11 cellular contexts compared by ENCODE assay signal in genomic region chrX:374566-374965, GRCh38. TPM values are rescaled to one million over a fixed set of nuclear protein-coding genes. Genes with fewer than 3 reads are reported as not detected.
A peak's percentile ranks its signal among the peaks of the same experiment; 100 is the strongest.
DNase-seq lines count a peak whose midpoint lies in the region; ATAC-seq, FAIRE-seq and TF ChIP-seq lines count a peak whose summit lies in the region.
"Had no signal": no experiment of that assay in that cellular context is flagged by ENCODE, and none has a peak within 500 bp of the region (broad histone marks: within the 10 kb centered on the region; RNA-seq: fewer than 3 reads in every experiment).

No MANE protein-coding gene starts in this region.

- POLR2A ChIA-PET in activated CD8-positive, alpha-beta T cell treated with anti-CD3 and anti-CD28 coated beads for 36 hours (lab: Charles Lee) = no interaction called here

- no peak for FAIRE-seq in kidney (lab: Jason Lieb, UNC)

- CTCF ChIA-PET in activated CD8-positive, alpha-beta memory T cell treated with anti-CD3 and anti-CD28 coated beads, Interleukin-2, amount 10 ng/mL, durations not matched to agents 7 days and 5 days (lab: Charles Lee) = no interaction called here
- CTCF ChIA-PET in activated CD8-positive, alpha-beta T cell treated with anti-CD3 and anti-CD28 coated beads for 36 hours (lab: Charles Lee) = no interaction called here

- no peaks in the 10 kb centered on the region for H3K36me3 Mint-ChIP-seq in activated CD8-positive, alpha-beta memory T cell treated with anti-CD3 and anti-CD28 coated beads, Interleukin-2, amount 10 ng/mL, durations not matched to agents 7 days and 5 days
- peaks cover 12% of the 10 kb centered on the region for H3K36me3 Mint-ChIP-seq in activated CD8-positive, alpha-beta T cell treated with anti-CD3 and anti-CD28 coated beads for 36 hours (ENCODE audit: low read depth)

- intact Hi-C loops in activated CD8-positive, alpha-beta T cell treated with anti-CD3 and anti-CD28 coated beads for 36 hours (cut with micrococcal nuclease) = no loop called here
- intact Hi-C loops in kidney (cut with DNase I) = no loop called here

- TF ChIP-seq CTCF in activated CD8-positive, alpha-beta T cell treated with anti-CD3 and anti-CD28 coated beads for 36 hours (IDR thresholded peaks at IDR 0.05) = no peak
- TF ChIP-seq CTCF in kidney (IDR thresholded peaks at IDR 0.05; ENCODE audit: borderline replicate concordance, extremely low read depth, insufficient read depth) = no peak

- peaks cover 10% of the 10 kb centered on the region for H3K27me3 ChIP-seq in iPS-15b (ENCODE audit: control insufficient read depth, insufficient read depth, low read length)

- H3K27ac Mint-ChIP-seq in activated CD8-positive, alpha-beta memory T cell treated with anti-CD3 and anti-CD28 coated beads, Interleukin-2, amount 10 ng/mL, durations not matched to agents 7 days and 5 days = no peak overlapping the region
- H3K27ac Mint-ChIP-seq in activated CD8-positive, alpha-beta T cell treated with anti-CD3 and anti-CD28 coated beads for 36 hours = no peak overlapping the region

- no peaks in the 10 kb centered on the region for H3K9me3 ChIP-seq in iPS-15b (ENCODE audit: control insufficient read depth, insufficient read depth, low read length)
- no peaks in the 10 kb centered on the region for H3K9me3 ChIP-seq in kidney (ENCODE audit: control insufficient read depth in 1 of 2, low read length in 2 of 2)

- DNase-seq in activated CD8-positive, alpha-beta memory T cell treated with anti-CD3 and anti-CD28 coated beads, Interleukin-2, amount 10 ng/mL, durations not matched to agents 7 days and 5 days = no peak
- no peak for DNase-seq in activated CD8-positive, alpha-beta memory T cell treated with anti-CD3 and anti-CD28 coated beads, Interleukin-2, amount 50 U/mL, for 48 hours
- peak; percentile 36 for DNase-seq in activated CD8-positive, alpha-beta T cell treated with anti-CD3 and anti-CD28 coated beads for 36 hours
- DNase-seq in kidney = no peak
- DNase-seq in effector CD8-positive, alpha-beta T cell (lab: John Stamatoyannopoulos, UW) = no peak
- DNase-seq: activated effector memory CD4-positive, alpha-beta T cell treated with Interleukin-2 at 50 U/mL for 16 hours; NCI-H748 treated with DMSO at 0.1 percent for 48 hours had no signal

- peaks cover 17% of the 10 kb centered on the region for H3K4me1 Mint-ChIP-seq in activated CD8-positive, alpha-beta memory T cell treated with anti-CD3 and anti-CD28 coated beads, Interleukin-2, amount 10 ng/mL, durations not matched to agents 7 days and 5 days
- H3K4me1 Mint-ChIP-seq in activated CD8-positive, alpha-beta T cell treated with anti-CD3 and anti-CD28 coated beads for 36 hours (ENCODE audit: low read depth) = peaks cover 44% of the 10 kb centered on the region

- peak overlapping the region; percentile 33 for H3K4me3 Mint-ChIP-seq in activated CD8-positive, alpha-beta memory T cell treated with anti-CD3 and anti-CD28 coated beads, Interleukin-2, amount 10 ng/mL, durations not matched to agents 7 days and 5 days
- H3K4me3 Mint-ChIP-seq in activated CD8-positive, alpha-beta T cell treated with anti-CD3 and anti-CD28 coated beads for 36 hours = peak overlapping the region; percentile 75

- H3K4me1 ChIP-seq in iPS-15b (ENCODE audit: control insufficient read depth, insufficient read depth, low read length) (no peaks in the 10 kb centered on the region), kidney (ENCODE audit: control insufficient read depth in 1 of 2, insufficient read depth in 1 of 2, low read depth in 1 of 2, low read length in 2 of 2) (peaks cover 0 to 7% of the 10 kb centered on the region in 2 donors)

- H3K27ac ChIP-seq in skin epidermis (no peak overlapping the region), kidney (ENCODE audit: low read depth in 2 of 2, low read length in 2 of 2) (no peak overlapping the region)
- H3K27ac ChIP-seq: C4-2B had no signal

- no peaks in the 10 kb centered on the region for H3K9me3 Mint-ChIP-seq in activated CD8-positive, alpha-beta memory T cell treated with anti-CD3 and anti-CD28 coated beads, Interleukin-2, amount 10 ng/mL, durations not matched to agents 7 days and 5 days (ENCODE audit: low read depth)
- H3K9me3 Mint-ChIP-seq in activated CD8-positive, alpha-beta T cell treated with anti-CD3 and anti-CD28 coated beads for 36 hours = no peaks in the 10 kb centered on the region

- H3K9ac ChIP-seq in iPS-15b (ENCODE audit: low read depth, low read length) (peak overlapping the region; percentile 37), kidney (ENCODE audit: low read length in 2 of 2) (no peak overlapping the region)

- ATAC-seq in activated CD8-positive, alpha-beta memory T cell treated with anti-CD3 and anti-CD28 coated beads, Interleukin-2, amount 10 ng/mL, durations not matched to agents 7 days and 5 days = no peak
- no peak for ATAC-seq in activated CD8-positive, alpha-beta T cell treated with anti-CD3 and anti-CD28 coated beads for 36 hours
- no peak for ATAC-seq in HG02642 (IDR thresholded peaks at IDR 0.05; ENCODE audit: poor library complexity, unreplicated experiment)

- H3K36me3 ChIP-seq in iPS-15b (ENCODE audit: control insufficient read depth, insufficient read depth, low read length) = peaks cover 5% of the 10 kb centered on the region
- H3K36me3 ChIP-seq in kidney (ENCODE audit: control insufficient read depth in 1 of 2, insufficient read depth in 2 of 2, low read length in 2 of 2) = no peaks in the 10 kb centered on the region

- H3K4me3 ChIP-seq in iPS-15b (ENCODE audit: low read depth, low read length) = peak overlapping the region; percentile 55
- H3K4me3 ChIP-seq in skin epidermis = peak overlapping the region in 4 of 7 experiments; percentile 16 to 55 (median 48)
- peak overlapping the region in 1 of 2 donors; percentile 13 for H3K4me3 ChIP-seq in kidney (ENCODE audit: low read length in 2 of 2)

- peaks cover 45% of the 10 kb centered on the region for H3K27me3 Mint-ChIP-seq in activated CD8-positive, alpha-beta memory T cell treated with anti-CD3 and anti-CD28 coated beads, Interleukin-2, amount 10 ng/mL, durations not matched to agents 7 days and 5 days
- H3K27me3 Mint-ChIP-seq in activated CD8-positive, alpha-beta T cell treated with anti-CD3 and anti-CD28 coated beads for 36 hours = peaks cover 33% of the 10 kb centered on the region

RNA-seq across cellular contexts. Expression of gene PPP2R3B, which starts 12.1 kb away (rescaled TPM):
- total RNA-seq in activated CD8-positive, alpha-beta memory T cell treated with anti-CD3 and anti-CD28 coated beads, Interleukin-2, amount 10 ng/mL, durations not matched to agents 7 days and 5 days = 10 to 100 TPM; 31.7 to 45.8 TPM
- 10 to 100 TPM; 44.9 to 45.7 TPM for total RNA-seq in activated CD8-positive, alpha-beta T cell treated with anti-CD3 and anti-CD28 coated beads for 36 hours
- total RNA-seq in kidney = 14.4 TPM
- polyA plus RNA-seq in kidney (ENCODE audit: insufficient read depth, low read depth, low replicate concordance) = 14.1 TPM

RNA-seq across cellular contexts. Expression of gene GTPBP6, which starts 56.0 kb away (rescaled TPM):
- total RNA-seq in activated CD8-positive, alpha-beta memory T cell treated with anti-CD3 and anti-CD28 coated beads, Interleukin-2, amount 10 ng/mL, durations not matched to agents 7 days and 5 days = 10 to 100 TPM; 53.2 to 57.2 TPM
- 10 to 100 TPM; 68.0 to 68.3 TPM for total RNA-seq in activated CD8-positive, alpha-beta T cell treated with anti-CD3 and anti-CD28 coated beads for 36 hours
- 50.1 TPM for total RNA-seq in kidney
- 61.9 TPM for polyA plus RNA-seq in kidney (ENCODE audit: insufficient read depth, low read depth, low replicate concordance)
